Comparison of ENCODE assay signal across 16 cellular contexts in the genomic region with DNA sequence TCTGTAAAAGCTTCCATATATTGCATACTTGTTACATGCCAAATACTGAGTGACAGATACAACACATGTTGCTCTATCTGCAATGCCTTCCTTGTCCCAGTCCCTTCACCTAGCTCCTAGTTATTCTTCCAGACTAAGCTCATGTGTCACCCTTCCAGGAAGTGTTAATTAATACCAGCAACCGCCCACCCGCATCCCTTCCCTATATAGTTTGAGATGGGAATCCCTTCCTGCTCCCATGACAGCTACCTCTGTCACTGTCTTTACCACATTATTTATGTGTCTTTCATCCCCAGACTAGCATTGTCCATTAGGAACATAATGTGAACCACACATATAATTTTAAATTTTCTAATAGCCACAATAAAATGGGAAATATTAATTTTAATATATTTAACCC. TPM values are rescaled to one million over a fixed set of nuclear protein-coding genes. Genes with fewer than 3 reads are reported as not detected.
DNase-seq lines count a peak whose midpoint lies in the region; ATAC-seq and TF ChIP-seq lines count a peak whose summit lies in the region.
"Had no signal": no experiment of that assay in that cellular context is flagged by ENCODE, and none has a peak within 500 bp of the region (broad histone marks: within the 10 kb centered on the region; RNA-seq: fewer than 3 reads in every experiment).

No MANE protein-coding gene starts in this region.

- peak overlapping the region; percentile 15 to 30 for H3K18ac ChIP-seq in mesenchymal stem cell (ENCODE audit: low read depth in 1 of 2, low read length in 2 of 2)

- 54% methylated on average over 2 of the region's 2 CpGs for WGBS in mesenchymal stem cell

- peak overlapping the region; percentile 23 for H3K27ac Mint-ChIP-seq in activated T-helper 17 cell treated with anti-CD3 and anti-CD28 coated beads, Interleukin-2, amount 50 U/mL, for 72 hours
- H3K27ac Mint-ChIP-seq: activated CD4-positive, alpha-beta T cell treated with anti-CD3 and anti-CD28 coated beads, Interleukin-2, amount 10 ng/mL, durations not matched to agents 7 days and 5 days; activated naive CD4-positive, alpha-beta T cell treated with anti-CD3 and anti-CD28 coated beads, Interleukin-2, amount 10 ng/mL, durations not matched to agents 7 days and 5 days had no signal

- no peak overlapping the region for H3K14ac ChIP-seq in mesenchymal stem cell (ENCODE audit: low read length in 2 of 2)

- H2BK15ac ChIP-seq in mesenchymal stem cell (ENCODE audit: low read depth, poor library complexity, severe bottlenecking) = no peak overlapping the region

- intact Hi-C loops in HCT116 (cut with micrococcal nuclease) = no loop called here

- peak overlapping the region; percentile 8 for H2BK5ac ChIP-seq in mesenchymal stem cell (ENCODE audit: low read depth, low read length, poor library complexity, severe bottlenecking)

- H2BK120ac ChIP-seq in mesenchymal stem cell (ENCODE audit: low read depth, low read length) = no peak overlapping the region

- H2BK12ac ChIP-seq in mesenchymal stem cell (ENCODE audit: low read length in 2 of 2) = peak overlapping the region in 1 of 2 experiments; percentile 76

- no peak overlapping the region for H3K4ac ChIP-seq in mesenchymal stem cell (ENCODE audit: low read depth in 1 of 2, low read length in 2 of 2)

- H3K4me2 ChIP-seq in HCT116 (ENCODE audit: low read length) = peak overlapping the region; percentile 29; the same call in 1 of the 2 replicates
- H3K4me2 ChIP-seq in mesenchymal stem cell (ENCODE audit: low read length, poor library complexity, severe bottlenecking) = no peak overlapping the region

- no peak for TF ChIP-seq RAD21 in HCT116 (IDR thresholded peaks at IDR 0.05; ENCODE audit: low read depth)

- H3K27ac ChIP-seq in HCT116 (ENCODE audit: low read depth, low read length) (no peak overlapping the region), mesenchymal stem cell (ENCODE audit: low read length, poor library complexity, severe bottlenecking) (peak overlapping the region; percentile 44)
- H3K27ac ChIP-seq: suprapubic skin had no signal

- 0 out of 2 replicates have a peak, but pooled peaks cover 5% of the 10 kb centered on the region for H3K27me3 ChIP-seq in HCT116 (ENCODE audit: insufficient read depth, low read length)
- no peaks in the 10 kb centered on the region for H3K27me3 ChIP-seq in mesenchymal stem cell (ENCODE audit: control insufficient read depth in 1 of 2, insufficient read depth in 1 of 2, low read length in 2 of 2)
- H3K27me3 ChIP-seq: BE2C, suprapubic skin had no signal

- H3K4me1 ChIP-seq in HCT116 (ENCODE audit: control insufficient read depth in 1 of 2, insufficient read depth in 2 of 2, low read length in 2 of 2) = peaks cover 10 to 12% of the 10 kb centered on the region in 2 experiments
- H3K4me1 ChIP-seq in mesenchymal stem cell (ENCODE audit: control insufficient read depth, insufficient read depth, low read depth, low read length) = no peaks in the 10 kb centered on the region

- H3K23ac ChIP-seq in mesenchymal stem cell (ENCODE audit: low read length in 2 of 2) = no peak overlapping the region

- no peaks in the 10 kb centered on the region for H3K27me3 Mint-ChIP-seq in activated T-helper 17 cell treated with anti-CD3 and anti-CD28 coated beads, Interleukin-2, amount 50 U/mL, for 72 hours

- H3K9me3 Mint-ChIP-seq in activated T-helper 17 cell treated with anti-CD3 and anti-CD28 coated beads, Interleukin-2, amount 50 U/mL, for 72 hours = no peaks in the 10 kb centered on the region
- H3K9me3 Mint-ChIP-seq: activated CD4-positive, alpha-beta T cell treated with anti-CD3 and anti-CD28 coated beads, Interleukin-2, amount 10 ng/mL, durations not matched to agents 7 days and 5 days; activated naive CD4-positive, alpha-beta T cell treated with anti-CD3 and anti-CD28 coated beads, Interleukin-2, amount 10 ng/mL, durations not matched to agents 7 days and 5 days had no signal

- H2AFZ ChIP-seq in HCT116 (ENCODE audit: low read depth, low read length, poor library complexity, severe bottlenecking) (no peak overlapping the region), mesenchymal stem cell (ENCODE audit: low read depth, low read length) (no peak overlapping the region)

- no peaks in the 10 kb centered on the region for H3K79me1 ChIP-seq in mesenchymal stem cell (replicated peaks; ENCODE audit: low read length, poor library complexity, severe bottlenecking)

- no peaks in the 10 kb centered on the region for H3K9me2 ChIP-seq in HCT116 (ENCODE audit: insufficient read depth)

- H3K4me3 ChIP-seq in HCT116 (replicated peaks in 1 of 2; ENCODE audit: low read depth in 1 of 2, low read length in 2 of 2) = no peak overlapping the region
- H3K4me3 ChIP-seq in mesenchymal stem cell (ENCODE audit: insufficient read depth in 1 of 2, low read depth in 1 of 2, low read length in 2 of 2) = no peak overlapping the region
- H3K4me3 ChIP-seq: suprapubic skin had no signal

- H4K8ac ChIP-seq in mesenchymal stem cell (ENCODE audit: low read length) = peak overlapping the region; percentile 30

- no peaks in the 10 kb centered on the region for H4K20me1 ChIP-seq in HCT116 (ENCODE audit: insufficient read depth)

- BruUV-seq in HCT116 (replicated peaks; lab: Mats Ljungman, UMichigan) = no TSS peak

- TF ChIP-seq CTCF in HCT116 (IDR thresholded peaks at IDR 0.05 in 2 of 3, conservative IDR thresholded peaks at IDR 0.05 in 1 of 3; ENCODE audit: borderline replicate concordance in 1 of 3, insufficient read depth in 1 of 3, low read depth in 2 of 3, low read length in 2 of 3) = no peak

- CTCF ChIA-PET in HCT116 (lab: Charles Lee) = interaction anchor here (1.0 kb wide), 1 partner anchor 15 kb away, joined by 3 read pairs; no protein-coding TSS in a partner anchor

- no peaks in the 10 kb centered on the region for H3K9me3 ChIP-seq in HCT116 (ENCODE audit: control insufficient read depth in 1 of 2, insufficient read depth in 1 of 2, low read depth in 1 of 2, low read length in 2 of 2)
- no peaks in the 10 kb centered on the region for H3K9me3 ChIP-seq in mesenchymal stem cell (ENCODE audit: control insufficient read depth, low read length)
- H3K9me3 ChIP-seq: BE2C, suprapubic skin had no signal

- H3K4me3 Mint-ChIP-seq in activated T-helper 17 cell treated with anti-CD3 and anti-CD28 coated beads, Interleukin-2, amount 50 U/mL, for 72 hours = no peak overlapping the region
- H3K4me3 Mint-ChIP-seq: activated CD4-positive, alpha-beta T cell treated with anti-CD3 and anti-CD28 coated beads, Interleukin-2, amount 10 ng/mL, durations not matched to agents 7 days and 5 days; activated naive CD4-positive, alpha-beta T cell treated with anti-CD3 and anti-CD28 coated beads, Interleukin-2, amount 10 ng/mL, durations not matched to agents 7 days and 5 days had no signal

- ATAC-seq in HCT116 (no peak), GM21528 (IDR thresholded peaks at IDR 0.05; ENCODE audit: low FRiP score, unreplicated experiment) (no peak), HG02642 (IDR thresholded peaks at IDR 0.05; ENCODE audit: poor library complexity, unreplicated experiment) (no peak)
- no peak for ATAC-seq in activated T-helper 17 cell treated with anti-CD3 and anti-CD28 coated beads, Interleukin-2, amount 50 U/mL, for 72 hours (replicated peaks)
- ATAC-seq: sciatic nerve had no signal

- no peak overlapping the region for H4K91ac ChIP-seq in mesenchymal stem cell (ENCODE audit: low read length)

- RAD21 ChIA-PET in HCT116 (lab: Charles Lee; ENCODE audit: low non-redundant PET in 1 of 2, low total read pairs in 2 of 2, uncharacterized antibody in 2 of 2, unreplicated experiment in 2 of 2) = no interaction called here

- peak; percentile 14 for DNase-seq in CD1c-positive myeloid dendritic cell (ENCODE audit: extremely low spot score)
- no peak for DNase-seq in HCT116 (ENCODE audit: low read depth, low spot score)
- DNase-seq in mesenchymal stem cell = no peak
- DNase-seq in activated CD4-positive, alpha-beta T cell treated with anti-CD3 and anti-CD28 coated beads, Interleukin-2, amount 50 U/mL, for 1 hour = no peak
- no peak for DNase-seq in stimulated activated naive CD4-positive, alpha-beta T cell (lab: John Stamatoyannopoulos, UW)
- DNase-seq: activated CD4-positive, alpha-beta T cell treated with anti-CD3 and anti-CD28 coated beads, Interleukin-2, amount 10 ng/mL, durations not matched to agents 7 days and 5 days; activated naive CD4-positive, alpha-beta T cell treated with anti-CD3 and anti-CD28 coated beads, Interleukin-2, amount 10 ng/mL, durations not matched to agents 7 days and 5 days; activated T-cell treated with anti-CD3 and anti-CD28 coated beads for 4 hours; NCI-H524 treated with DMSO at 0.1 percent for 48 hours; stimulated activated CD4-positive, alpha-beta T cell treated with anti-CD3 and anti-CD28 coated beads, Interleukin-2, amount 100 ng/mL, for 48 hours had no signal

- no peaks in the 10 kb centered on the region for H3K36me3 ChIP-seq in HCT116 (ENCODE audit: control insufficient read depth in 1 of 2, insufficient read depth in 2 of 2, low read length in 2 of 2)
- H3K36me3 ChIP-seq in mesenchymal stem cell (ENCODE audit: control insufficient read depth in 1 of 2, insufficient read depth in 2 of 2, low read depth in 1 of 2, low read length in 2 of 2) = no peaks in the 10 kb centered on the region
- H3K36me3 ChIP-seq: BE2C, suprapubic skin had no signal

- no peaks in the 10 kb centered on the region for H3K36me3 Mint-ChIP-seq in activated T-helper 17 cell treated with anti-CD3 and anti-CD28 coated beads, Interleukin-2, amount 50 U/mL, for 72 hours (ENCODE audit: low read depth)
- H3K36me3 Mint-ChIP-seq: activated naive CD4-positive, alpha-beta T cell treated with anti-CD3 and anti-CD28 coated beads, Interleukin-2, amount 10 ng/mL, durations not matched to agents 7 days and 5 days had no signal

- POLR2A ChIA-PET in HCT116 (lab: Charles Lee) = no interaction called here

- peak overlapping the region; percentile 60 for H2AK5ac ChIP-seq in mesenchymal stem cell (ENCODE audit: low read length, severe bottlenecking)

- peaks cover 5% of the 10 kb centered on the region for H3K4me1 Mint-ChIP-seq in activated T-helper 17 cell treated with anti-CD3 and anti-CD28 coated beads, Interleukin-2, amount 50 U/mL, for 72 hours
- H3K4me1 Mint-ChIP-seq: activated CD4-positive, alpha-beta T cell treated with anti-CD3 and anti-CD28 coated beads, Interleukin-2, amount 10 ng/mL, durations not matched to agents 7 days and 5 days; activated naive CD4-positive, alpha-beta T cell treated with anti-CD3 and anti-CD28 coated beads, Interleukin-2, amount 10 ng/mL, durations not matched to agents 7 days and 5 days had no signal

- TF ChIP-seq POLR2A in HCT116 (IDR thresholded peaks at IDR 0.05; ENCODE audit: borderline replicate concordance, extremely low read depth, insufficient read depth, insufficient read length) = no peak

- no peaks in the 10 kb centered on the region for H3K79me2 ChIP-seq in HCT116 (ENCODE audit: insufficient read depth, low read length)

- no peak overlapping the region for H3K9ac ChIP-seq in HCT116 (ENCODE audit: low read length)
- H3K9ac ChIP-seq in mesenchymal stem cell (ENCODE audit: low read length) = no peak overlapping the region

TF ChIP-seq in HCT116, 20 proteins besides CTCF, POLR2A, EP300 and RAD21 (continues in another document):
- no peak for TF ChIP-seq EZH2phosphoT487 (IDR thresholded peaks at IDR 0.05; ENCODE audit: borderline replicate concordance)

RNA-seq across cellular contexts. Expression of a gene that starts 49.5 kb away (rescaled TPM):
- total RNA-seq in HCT116 (2021; ENCODE audit: unreplicated experiment) = 1.4 TPM
- polyA plus RNA-seq in HCT116 (2012) = 0.31 and 0.57 TPM in 2 replicates
- total RNA-seq in activated T-helper 17 cell treated with anti-CD3 and anti-CD28 coated beads, Interleukin-2, amount 50 U/mL, for 72 hours = 10 to 100 TPM in 1 of 2 donors, 1 to 10 TPM in 1; 7.0 to 10.8 TPM
- 6.9 TPM for polyA plus RNA-seq in mesenchymal stem cell (2013, experiment 1 of 2)
- polyA plus RNA-seq in mesenchymal stem cell (2013, experiment 2 of 2) = 5.3 TPM
